ENCODE assay signal across 16 cellular contexts in the genomic region with DNA sequence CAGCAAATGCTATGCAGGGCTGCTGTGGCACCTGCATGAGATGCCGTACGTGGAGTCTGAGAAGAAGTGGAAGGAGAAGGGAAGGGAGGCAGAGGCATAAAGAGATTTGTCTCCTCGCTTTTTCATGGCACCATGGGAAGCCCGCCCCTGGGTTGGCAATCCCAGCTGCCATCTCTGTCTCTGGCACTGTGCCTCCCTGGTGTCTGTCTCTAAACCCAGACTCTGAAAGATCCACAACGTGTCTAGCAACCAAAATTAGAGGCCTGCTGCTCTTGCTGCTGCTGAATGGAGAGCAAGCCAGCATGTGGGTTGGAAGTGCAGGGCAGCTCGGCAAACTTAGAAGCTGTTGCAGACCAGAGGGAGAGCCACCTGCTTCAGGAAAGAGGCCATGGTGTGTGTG.
"Had no signal": no experiment of that assay in that cellular context is flagged by ENCODE, and none has a peak within 500 bp of the region (broad histone marks: within the 10 kb centered on the region; RNA-seq: fewer than 3 reads in every experiment).

No MANE protein-coding gene starts in this region.

- H3K4me1 Mint-ChIP-seq: activated naive CD8-positive, alpha-beta T cell treated with anti-CD3 and anti-CD28 coated beads for 36 hours had no signal

- H3K27ac Mint-ChIP-seq: activated B cell treated with CpG ODN at 0.5 μM for 24 hours; activated CD4-positive, alpha-beta T cell treated with anti-CD3 and anti-CD28 coated beads, Interleukin-2, amount 10 ng/mL, durations not matched to agents 7 days and 5 days; activated naive CD8-positive, alpha-beta T cell treated with anti-CD3 and anti-CD28 coated beads for 36 hours; activated T-cell treated with anti-CD3 and anti-CD28 coated beads, Interleukin-2, amount 50 U/mL, for 72 hours; memory B cell; natural killer cell treated with Interleukin-12 subunit alpha and Interleukin-12 subunit beta and Interleukin-15 and Interleukin-18, amount 100 ng/mL, for 72 hours; T-helper 2 cell treated with Interferon-gamma antibody and Interleukin-4, amounts not matched to agents 5 μg/mL and 100 μg/mL, for 36 hours had no signal

- H3K36me3 Mint-ChIP-seq: activated naive CD8-positive, alpha-beta T cell treated with anti-CD3 and anti-CD28 coated beads for 36 hours; memory B cell; natural killer cell treated with Interleukin-12 subunit alpha and Interleukin-12 subunit beta and Interleukin-15 and Interleukin-18, amount 100 ng/mL, for 72 hours had no signal

- H3K9me3 Mint-ChIP-seq: activated B cell treated with CpG ODN at 0.5 μM for 24 hours; activated CD4-positive, alpha-beta T cell treated with anti-CD3 and anti-CD28 coated beads, Interleukin-2, amount 10 ng/mL, durations not matched to agents 7 days and 5 days; activated T-cell treated with anti-CD3 and anti-CD28 coated beads, Interleukin-2, amount 50 U/mL, for 72 hours; memory B cell; natural killer cell treated with Interleukin-12 subunit alpha and Interleukin-12 subunit beta and Interleukin-15 and Interleukin-18, amount 100 ng/mL, for 72 hours; T-helper 2 cell treated with Interferon-gamma antibody and Interleukin-4, amounts not matched to agents 5 μg/mL and 100 μg/mL, for 36 hours had no signal

- H3K4me3 Mint-ChIP-seq: activated B cell treated with CpG ODN at 0.5 μM for 24 hours; activated CD4-positive, alpha-beta T cell treated with anti-CD3 and anti-CD28 coated beads, Interleukin-2, amount 10 ng/mL, durations not matched to agents 7 days and 5 days; activated naive CD8-positive, alpha-beta T cell treated with anti-CD3 and anti-CD28 coated beads for 36 hours; activated T-cell treated with anti-CD3 and anti-CD28 coated beads, Interleukin-2, amount 50 U/mL, for 72 hours; memory B cell; natural killer cell treated with Interleukin-12 subunit alpha and Interleukin-12 subunit beta and Interleukin-15 and Interleukin-18, amount 100 ng/mL, for 72 hours; T-helper 2 cell treated with Interferon-gamma antibody and Interleukin-4, amounts not matched to agents 5 μg/mL and 100 μg/mL, for 36 hours had no signal

- ATAC-seq: activated T-cell treated with anti-CD3 and anti-CD28 coated beads, Interleukin-2, amount 50 U/mL, for 72 hours; gastroesophageal sphincter; psoas muscle; right lobe of liver had no signal

- H3K27me3 Mint-ChIP-seq: activated CD4-positive, alpha-beta T cell treated with anti-CD3 and anti-CD28 coated beads, Interleukin-2, amount 10 ng/mL, durations not matched to agents 7 days and 5 days; activated naive CD8-positive, alpha-beta T cell treated with anti-CD3 and anti-CD28 coated beads for 36 hours had no signal

- DNase-seq: activated B cell treated with CpG ODN at 0.5 μM for 24 hours; activated CD4-positive, alpha-beta T cell treated with anti-CD3 and anti-CD28 coated beads, Interleukin-2, amount 10 ng/mL, durations not matched to agents 7 days and 5 days; activated CD8-positive, alpha-beta memory T cell treated with anti-CD3 and anti-CD28 coated beads, Interleukin-2, amount 50 U/mL, for 48 hours; activated gamma-delta T cell; activated naive CD8-positive, alpha-beta T cell treated with anti-CD3 and anti-CD28 coated beads for 36 hours; activated T-cell treated with anti-CD3 and anti-CD28 coated beads, Interleukin-2, amount 50 U/mL, for 72 hours; aorta; left ventricle myocardium inferior; psoas muscle; right lobe of liver; stomach; thyroid gland had no signal
